1 cellular context compared by ENCODE assay signal in the genomic region with DNA sequence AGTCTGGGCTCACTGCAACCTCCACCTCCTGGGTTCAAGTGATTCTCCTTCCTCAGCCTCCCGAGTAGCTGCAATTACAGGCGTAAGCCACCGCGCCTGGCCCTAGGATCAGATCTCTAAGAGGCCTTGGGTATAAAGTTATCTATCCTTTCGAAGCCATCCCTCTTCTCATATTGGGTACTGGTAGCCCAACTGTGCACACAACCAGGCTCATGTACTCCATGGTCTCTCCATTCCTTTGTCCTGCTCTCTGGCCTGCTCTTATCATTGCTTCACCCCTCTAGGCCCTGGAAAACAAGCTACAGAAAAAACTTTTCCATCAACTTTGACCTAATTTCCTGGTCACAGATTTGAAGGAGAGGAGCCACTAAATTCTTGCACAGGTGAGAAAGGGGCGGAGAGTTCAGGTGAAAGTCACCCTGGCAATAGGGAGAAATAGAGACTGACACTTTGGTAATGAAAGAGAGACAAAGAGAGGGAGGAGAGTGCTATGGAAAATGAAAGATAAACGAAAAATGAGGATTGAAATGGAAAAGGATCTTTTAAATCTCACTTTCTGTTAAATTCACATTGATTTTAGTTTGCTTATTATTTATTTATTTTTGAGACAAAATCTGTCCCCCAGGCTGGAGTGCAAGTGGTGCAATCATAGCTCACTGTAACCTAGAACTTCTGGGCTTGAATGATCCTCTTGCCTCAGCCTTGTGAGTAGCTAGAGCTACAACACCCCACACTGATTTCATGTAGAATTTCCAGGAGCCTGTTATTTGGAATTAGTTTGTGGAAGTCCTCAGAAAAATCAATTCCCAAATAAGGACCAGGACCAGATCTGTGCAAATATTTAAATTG.
A peak's percentile ranks its signal among the peaks of the same experiment; 100 is the strongest.
TF ChIP-seq lines count a peak whose summit lies in the region.

No MANE protein-coding gene starts in this region.

TF ChIP-seq in HepG2, 621 proteins besides CTCF, POLR2A, EP300 and RAD21 (continues in another document):
- TF ChIP-seq SP5 (CRISPR knock-in tag; IDR thresholded peaks at IDR 0.05; ENCODE audit: borderline replicate concordance, low read depth) (peak; percentile 69), SOX13 (IDR thresholded peaks at IDR 0.05) (no peak), SOX13 (CRISPR knock-in tag; conservative IDR thresholded peaks at IDR 0.05 in 1 of 2, IDR thresholded peaks at IDR 0.05 in 1 of 2) (peak in 1 of 2 experiments; percentile 29; a peak in 1 of 4 replicates), CEBPG (CRISPR knock-in tag; IDR thresholded peaks at IDR 0.05) (peak; percentile 63; the same call in 1 of the 2 replicates), ZMYM3 (CRISPR knock-in tag; IDR thresholded peaks at IDR 0.05) (peak; percentile 45; the same call in 1 of the 2 replicates), GATA4 (IDR thresholded peaks at IDR 0.05; ENCODE audit: borderline replicate concordance, low read depth) (no peak), ZC3H4 (CRISPR knock-in tag; IDR thresholded peaks at IDR 0.05; ENCODE audit: borderline replicate concordance) (peak; percentile 43; the same call in 1 of the 2 replicates), ZNF460 (CRISPR knock-in tag; IDR thresholded peaks at IDR 0.05; ENCODE audit: borderline replicate concordance) (peak; percentile 35; the same call in 1 of the 2 replicates), SIN3A (IDR thresholded peaks at IDR 0.05; ENCODE audit: borderline replicate concordance, low read depth, low read length) (0 out of 2 replicates have a peak, but pooled peaks have one; percentile 25), ZFX (CRISPR knock-in tag; IDR thresholded peaks at IDR 0.05; ENCODE audit: low read depth) (0 out of 2 replicates have a peak, but pooled peaks have one; percentile 19), PPARG (CRISPR knock-in tag; conservative IDR thresholded peaks at IDR 0.05) (peak; percentile 93), PAF1 (CRISPR knock-in tag; IDR thresholded peaks at IDR 0.05) (peak; percentile 68; the same call in 1 of the 2 replicates), ZEB1 (IDR thresholded peaks at IDR 0.05; ENCODE audit: insufficient replicate concordance, low read depth) (peak; percentile 78), NFIC (IDR thresholded peaks at IDR 0.05; ENCODE audit: low read length) (0 out of 2 replicates have a peak, but pooled peaks have one; percentile 28), RARA (CRISPR knock-in tag; IDR thresholded peaks at IDR 0.05) (peak; percentile 41; the same call in 1 of the 2 replicates), RXRB (CRISPR knock-in tag; IDR thresholded peaks at IDR 0.05; ENCODE audit: borderline replicate concordance) (peak; percentile 97), ZNF644 (CRISPR knock-in tag; IDR thresholded peaks at IDR 0.05; ENCODE audit: low read depth) (0 out of 2 replicates have a peak, but pooled peaks have one; percentile 33), ZNF7 (CRISPR knock-in tag; IDR thresholded peaks at IDR 0.05) (peak; percentile 95), ZFY (CRISPR knock-in tag; IDR thresholded peaks at IDR 0.05) (0 out of 2 replicates have a peak, but pooled peaks have one; percentile 21), MED1 (CRISPR knock-in tag; IDR thresholded peaks at IDR 0.05) (peak; percentile 38), TEAD3 (CRISPR knock-in tag; optimal IDR thresholded peaks at IDR 0.05; ENCODE audit: borderline replicate concordance) (peak; percentile 39), CEBPB (IDR thresholded peaks at IDR 0.05; ENCODE audit: borderline replicate concordance, low read depth, low read length) (peak; percentile 79), FOXO1 (CRISPR knock-in tag; IDR thresholded peaks at IDR 0.05) (peak; percentile 45; the same call in 1 of the 2 replicates), ZSCAN31 (CRISPR knock-in tag; IDR thresholded peaks at IDR 0.05; ENCODE audit: low read depth) (0 out of 2 replicates have a peak, but pooled peaks have one; percentile 5), FOSL2 (CRISPR knock-in tag; IDR thresholded peaks at IDR 0.05) (peak; percentile 10; the same call in 1 of the 2 replicates), ZNF430 (CRISPR knock-in tag; IDR thresholded peaks at IDR 0.05) (no peak)
- TF ChIP-seq, protein P1, sequence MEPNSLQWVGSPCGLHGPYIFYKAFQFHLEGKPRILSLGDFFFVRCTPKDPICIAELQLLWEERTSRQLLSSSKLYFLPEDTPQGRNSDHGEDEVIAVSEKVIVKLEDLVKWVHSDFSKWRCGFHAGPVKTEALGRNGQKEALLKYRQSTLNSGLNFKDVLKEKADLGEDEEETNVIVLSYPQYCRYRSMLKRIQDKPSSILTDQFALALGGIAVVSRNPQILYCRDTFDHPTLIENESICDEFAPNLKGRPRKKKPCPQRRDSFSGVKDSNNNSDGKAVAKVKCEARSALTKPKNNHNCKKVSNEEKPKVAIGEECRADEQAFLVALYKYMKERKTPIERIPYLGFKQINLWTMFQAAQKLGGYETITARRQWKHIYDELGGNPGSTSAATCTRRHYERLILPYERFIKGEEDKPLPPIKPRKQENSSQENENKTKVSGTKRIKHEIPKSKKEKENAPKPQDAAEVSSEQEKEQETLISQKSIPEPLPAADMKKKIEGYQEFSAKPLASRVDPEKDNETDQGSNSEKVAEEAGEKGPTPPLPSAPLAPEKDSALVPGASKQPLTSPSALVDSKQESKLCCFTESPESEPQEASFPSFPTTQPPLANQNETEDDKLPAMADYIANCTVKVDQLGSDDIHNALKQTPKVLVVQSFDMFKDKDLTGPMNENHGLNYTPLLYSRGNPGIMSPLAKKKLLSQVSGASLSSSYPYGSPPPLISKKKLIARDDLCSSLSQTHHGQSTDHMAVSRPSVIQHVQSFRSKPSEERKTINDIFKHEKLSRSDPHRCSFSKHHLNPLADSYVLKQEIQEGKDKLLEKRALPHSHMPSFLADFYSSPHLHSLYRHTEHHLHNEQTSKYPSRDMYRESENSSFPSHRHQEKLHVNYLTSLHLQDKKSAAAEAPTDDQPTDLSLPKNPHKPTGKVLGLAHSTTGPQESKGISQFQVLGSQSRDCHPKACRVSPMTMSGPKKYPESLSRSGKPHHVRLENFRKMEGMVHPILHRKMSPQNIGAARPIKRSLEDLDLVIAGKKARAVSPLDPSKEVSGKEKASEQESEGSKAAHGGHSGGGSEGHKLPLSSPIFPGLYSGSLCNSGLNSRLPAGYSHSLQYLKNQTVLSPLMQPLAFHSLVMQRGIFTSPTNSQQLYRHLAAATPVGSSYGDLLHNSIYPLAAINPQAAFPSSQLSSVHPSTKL (CRISPR knock-in tag; IDR thresholded peaks at IDR 0.05), result peak; percentile 45
- TF ChIP-seq, protein P2, sequence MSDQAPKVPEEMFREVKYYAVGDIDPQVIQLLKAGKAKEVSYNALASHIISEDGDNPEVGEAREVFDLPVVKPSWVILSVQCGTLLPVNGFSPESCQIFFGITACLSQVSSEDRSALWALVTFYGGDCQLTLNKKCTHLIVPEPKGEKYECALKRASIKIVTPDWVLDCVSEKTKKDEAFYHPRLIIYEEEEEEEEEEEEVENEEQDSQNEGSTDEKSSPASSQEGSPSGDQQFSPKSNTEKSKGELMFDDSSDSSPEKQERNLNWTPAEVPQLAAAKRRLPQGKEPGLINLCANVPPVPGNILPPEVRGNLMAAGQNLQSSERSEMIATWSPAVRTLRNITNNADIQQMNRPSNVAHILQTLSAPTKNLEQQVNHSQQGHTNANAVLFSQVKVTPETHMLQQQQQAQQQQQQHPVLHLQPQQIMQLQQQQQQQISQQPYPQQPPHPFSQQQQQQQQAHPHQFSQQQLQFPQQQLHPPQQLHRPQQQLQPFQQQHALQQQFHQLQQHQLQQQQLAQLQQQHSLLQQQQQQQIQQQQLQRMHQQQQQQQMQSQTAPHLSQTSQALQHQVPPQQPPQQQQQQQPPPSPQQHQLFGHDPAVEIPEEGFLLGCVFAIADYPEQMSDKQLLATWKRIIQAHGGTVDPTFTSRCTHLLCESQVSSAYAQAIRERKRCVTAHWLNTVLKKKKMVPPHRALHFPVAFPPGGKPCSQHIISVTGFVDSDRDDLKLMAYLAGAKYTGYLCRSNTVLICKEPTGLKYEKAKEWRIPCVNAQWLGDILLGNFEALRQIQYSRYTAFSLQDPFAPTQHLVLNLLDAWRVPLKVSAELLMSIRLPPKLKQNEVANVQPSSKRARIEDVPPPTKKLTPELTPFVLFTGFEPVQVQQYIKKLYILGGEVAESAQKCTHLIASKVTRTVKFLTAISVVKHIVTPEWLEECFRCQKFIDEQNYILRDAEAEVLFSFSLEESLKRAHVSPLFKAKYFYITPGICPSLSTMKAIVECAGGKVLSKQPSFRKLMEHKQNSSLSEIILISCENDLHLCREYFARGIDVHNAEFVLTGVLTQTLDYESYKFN (CRISPR knock-in tag; conservative IDR thresholded peaks at IDR 0.05), result peak; percentile 53
- TF ChIP-seq, protein P3, sequence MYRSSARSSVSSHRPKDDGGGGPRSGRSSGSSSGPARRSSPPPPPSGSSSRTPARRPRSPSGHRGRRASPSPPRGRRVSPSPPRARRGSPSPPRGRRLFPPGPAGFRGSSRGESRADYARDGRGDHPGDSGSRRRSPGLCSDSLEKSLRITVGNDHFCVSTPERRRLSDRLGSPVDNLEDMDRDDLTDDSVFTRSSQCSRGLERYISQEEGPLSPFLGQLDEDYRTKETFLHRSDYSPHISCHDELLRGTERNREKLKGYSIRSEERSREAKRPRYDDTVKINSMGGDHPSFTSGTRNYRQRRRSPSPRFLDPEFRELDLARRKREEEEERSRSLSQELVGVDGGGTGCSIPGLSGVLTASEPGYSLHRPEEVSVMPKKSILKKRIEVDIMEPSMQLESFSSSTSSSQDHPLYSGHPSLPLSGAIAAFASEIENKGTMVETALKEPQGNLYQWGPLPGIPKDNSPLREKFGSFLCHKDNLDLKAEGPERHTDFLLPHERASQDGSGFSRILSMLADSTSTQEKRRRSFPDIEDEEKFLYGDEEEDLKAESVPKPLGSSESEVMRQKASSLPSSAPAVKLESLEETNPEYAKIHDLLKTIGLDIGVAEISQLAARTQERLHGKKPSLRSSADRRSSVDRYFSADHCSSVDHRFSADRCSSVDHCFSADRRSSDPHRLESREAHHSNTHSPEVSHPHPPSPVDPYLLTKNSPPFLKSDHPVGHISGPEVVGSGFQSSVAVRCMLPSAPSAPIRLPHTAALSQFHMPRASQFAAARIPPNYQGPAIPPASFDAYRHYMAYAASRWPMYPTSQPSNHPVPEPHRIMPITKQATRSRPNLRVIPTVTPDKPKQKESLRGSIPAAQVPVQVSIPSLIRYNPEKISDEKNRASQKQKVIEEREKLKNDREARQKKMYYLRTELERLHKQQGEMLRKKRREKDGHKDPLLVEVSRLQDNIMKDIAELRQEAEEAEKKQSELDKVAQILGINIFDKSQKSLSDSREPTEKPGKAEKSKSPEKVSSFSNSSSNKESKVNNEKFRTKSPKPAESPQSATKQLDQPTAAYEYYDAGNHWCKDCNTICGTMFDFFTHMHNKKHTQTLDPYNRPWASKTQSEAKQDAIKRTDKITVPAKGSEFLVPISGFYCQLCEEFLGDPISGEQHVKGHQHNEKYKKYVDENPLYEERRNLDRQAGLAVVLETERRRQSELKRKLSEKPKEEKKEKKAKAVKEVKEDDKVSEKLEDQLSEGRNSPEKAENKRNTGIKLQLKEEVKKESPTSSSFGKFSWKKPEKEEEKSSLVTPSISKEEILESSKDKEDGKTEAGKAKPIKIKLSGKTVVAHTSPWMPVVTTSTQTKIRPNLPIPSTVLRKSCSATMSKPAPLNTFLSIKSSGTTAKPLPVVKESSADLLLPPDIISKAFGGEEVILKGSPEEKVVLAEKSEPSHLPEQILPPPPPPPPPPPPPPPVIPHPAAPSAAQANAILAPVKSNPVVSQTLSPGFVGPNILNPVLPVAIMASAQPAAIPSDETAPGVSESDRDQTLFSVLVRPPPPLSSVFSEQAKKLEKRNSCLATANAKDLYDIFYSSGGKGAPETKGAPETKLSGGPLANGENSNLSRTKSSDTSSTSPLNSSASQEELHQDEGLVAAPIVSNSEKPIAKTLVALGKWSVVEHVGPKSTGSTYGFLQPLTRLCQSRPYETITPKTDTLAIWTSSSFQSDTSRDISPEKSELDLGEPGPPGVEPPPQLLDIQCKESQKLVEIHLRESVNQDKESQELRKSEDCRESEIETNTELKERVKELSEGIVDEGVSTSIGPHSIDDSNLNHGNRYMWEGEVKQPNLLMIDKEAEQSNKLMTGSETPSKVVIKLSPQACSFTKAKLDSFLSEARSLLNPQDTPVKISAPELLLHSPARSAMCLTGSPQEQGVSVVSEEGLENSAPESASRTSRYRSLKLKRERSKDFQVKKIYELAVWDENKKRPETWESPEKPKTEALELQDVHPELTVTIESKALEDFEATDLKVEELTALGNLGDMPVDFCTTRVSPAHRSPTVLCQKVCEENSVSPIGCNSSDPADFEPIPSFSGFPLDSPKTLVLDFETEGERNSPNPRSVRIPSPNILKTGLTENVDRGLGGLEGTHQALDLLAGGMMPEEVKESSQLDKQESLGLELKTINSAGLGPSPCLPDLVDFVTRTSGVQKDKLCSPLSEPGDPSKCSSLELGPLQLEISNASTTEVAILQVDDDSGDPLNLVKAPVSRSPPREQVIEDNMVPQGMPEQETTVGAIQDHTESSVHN (CRISPR knock-in tag; IDR thresholded peaks at IDR 0.05), result no peak
- TF ChIP-seq, protein P4, sequence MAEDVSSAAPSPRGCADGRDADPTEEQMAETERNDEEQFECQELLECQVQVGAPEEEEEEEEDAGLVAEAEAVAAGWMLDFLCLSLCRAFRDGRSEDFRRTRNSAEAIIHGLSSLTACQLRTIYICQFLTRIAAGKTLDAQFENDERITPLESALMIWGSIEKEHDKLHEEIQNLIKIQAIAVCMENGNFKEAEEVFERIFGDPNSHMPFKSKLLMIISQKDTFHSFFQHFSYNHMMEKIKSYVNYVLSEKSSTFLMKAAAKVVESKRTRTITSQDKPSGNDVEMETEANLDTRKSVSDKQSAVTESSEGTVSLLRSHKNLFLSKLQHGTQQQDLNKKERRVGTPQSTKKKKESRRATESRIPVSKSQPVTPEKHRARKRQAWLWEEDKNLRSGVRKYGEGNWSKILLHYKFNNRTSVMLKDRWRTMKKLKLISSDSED (CRISPR knock-in tag; IDR thresholded peaks at IDR 0.05), result no peak
- TF ChIP-seq, protein P5, sequence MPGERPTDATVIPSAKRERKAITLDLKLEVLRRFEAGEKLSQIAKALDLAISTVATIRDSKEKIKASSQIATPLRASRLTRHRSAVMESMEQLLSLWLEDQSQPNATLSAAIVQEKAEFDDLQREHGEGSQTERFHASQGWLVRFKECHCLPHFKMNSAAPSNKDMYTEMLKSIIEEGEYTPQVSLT (CRISPR knock-in tag; IDR thresholded peaks at IDR 0.05; ENCODE audit: borderline replicate concordance, low read depth), result no peak
- TF ChIP-seq, protein P6, sequence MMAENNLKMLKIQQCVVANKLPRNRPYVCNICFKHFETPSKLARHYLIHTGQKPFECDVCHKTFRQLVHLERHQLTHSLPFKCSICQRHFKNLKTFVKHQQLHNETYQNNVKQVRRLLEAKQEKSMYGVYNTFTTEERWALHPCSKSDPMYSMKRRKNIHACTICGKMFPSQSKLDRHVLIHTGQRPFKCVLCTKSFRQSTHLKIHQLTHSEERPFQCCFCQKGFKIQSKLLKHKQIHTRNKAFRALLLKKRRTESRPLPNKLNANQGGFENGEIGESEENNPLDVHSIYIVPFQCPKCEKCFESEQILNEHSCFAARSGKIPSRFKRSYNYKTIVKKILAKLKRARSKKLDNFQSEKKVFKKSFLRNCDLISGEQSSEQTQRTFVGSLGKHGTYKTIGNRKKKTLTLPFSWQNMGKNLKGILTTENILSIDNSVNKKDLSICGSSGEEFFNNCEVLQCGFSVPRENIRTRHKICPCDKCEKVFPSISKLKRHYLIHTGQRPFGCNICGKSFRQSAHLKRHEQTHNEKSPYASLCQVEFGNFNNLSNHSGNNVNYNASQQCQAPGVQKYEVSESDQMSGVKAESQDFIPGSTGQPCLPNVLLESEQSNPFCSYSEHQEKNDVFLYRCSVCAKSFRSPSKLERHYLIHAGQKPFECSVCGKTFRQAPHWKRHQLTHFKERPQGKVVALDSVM (CRISPR knock-in tag; IDR thresholded peaks at IDR 0.05), result peak; percentile 61
- TF ChIP-seq, protein P7, sequence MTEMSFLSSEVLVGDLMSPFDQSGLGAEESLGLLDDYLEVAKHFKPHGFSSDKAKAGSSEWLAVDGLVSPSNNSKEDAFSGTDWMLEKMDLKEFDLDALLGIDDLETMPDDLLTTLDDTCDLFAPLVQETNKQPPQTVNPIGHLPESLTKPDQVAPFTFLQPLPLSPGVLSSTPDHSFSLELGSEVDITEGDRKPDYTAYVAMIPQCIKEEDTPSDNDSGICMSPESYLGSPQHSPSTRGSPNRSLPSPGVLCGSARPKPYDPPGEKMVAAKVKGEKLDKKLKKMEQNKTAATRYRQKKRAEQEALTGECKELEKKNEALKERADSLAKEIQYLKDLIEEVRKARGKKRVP (CRISPR knock-in tag; IDR thresholded peaks at IDR 0.05), result peak in 1 of 2 experiments; percentile 43; a peak in 1 of 4 replicates
